In the genomic region with DNA sequence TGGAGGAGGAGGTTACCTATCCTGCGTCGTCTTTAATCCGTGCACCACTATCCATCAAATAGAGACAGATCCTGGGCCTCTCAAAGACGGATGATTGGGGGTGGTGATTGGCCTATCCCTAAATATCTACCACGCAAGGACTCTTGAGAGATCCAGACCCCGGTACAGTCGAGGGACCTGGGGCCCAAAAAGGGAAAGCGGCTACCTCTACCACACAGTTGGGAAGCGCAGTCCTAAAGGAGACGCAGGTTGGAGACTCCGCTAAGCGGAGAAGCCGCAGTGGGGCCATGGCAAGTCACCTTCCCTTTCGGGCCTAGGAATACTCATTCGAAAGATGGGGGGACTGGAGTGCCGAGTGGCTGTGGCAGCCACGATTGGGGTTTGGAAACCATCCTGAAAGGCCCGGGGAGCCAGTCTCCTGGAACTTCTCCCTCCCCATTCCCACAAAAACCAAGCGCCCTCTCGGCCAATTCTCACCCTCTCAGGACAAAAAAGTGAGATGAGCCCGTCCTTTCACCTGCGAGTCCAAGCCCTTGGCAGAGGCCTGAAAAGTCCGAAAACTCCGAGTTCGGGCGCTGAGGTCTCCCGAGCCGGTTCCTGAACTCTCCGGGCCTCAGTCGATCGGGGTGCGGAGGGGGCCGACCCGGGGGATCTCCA, we compare ENCODE assay signal across 1 cellular context.
TF ChIP-seq lines count a peak whose summit lies in the region.

No MANE protein-coding gene starts in this region.

TF ChIP-seq in H1, 55 proteins besides CTCF, POLR2A, EP300 and RAD21:
- TF ChIP-seq SP1 (IDR thresholded peaks at IDR 0.05; ENCODE audit: low read depth, low read length), result no peak
- peak; percentile 39 for TF ChIP-seq KDM4A (IDR thresholded peaks at IDR 0.05; ENCODE audit: low read depth, low read length, severe bottlenecking)
- 0 out of 2 replicates have a peak, but pooled peaks have one; percentile 18 for TF ChIP-seq BACH1 (IDR thresholded peaks at IDR 0.05; ENCODE audit: low read length)
- no peak for TF ChIP-seq PHF8 (conservative IDR thresholded peaks at IDR 0.05; ENCODE audit: low read depth, low read length)
- no peak for TF ChIP-seq BRCA1 (IDR thresholded peaks at IDR 0.05; ENCODE audit: low read depth, low read length)
- peak; percentile 77 for TF ChIP-seq EZH2 (IDR thresholded peaks at IDR 0.05; ENCODE audit: low read depth, low read length, severe bottlenecking)
- TF ChIP-seq CREB1 (IDR thresholded peaks at IDR 0.05), result no peak
- TF ChIP-seq, protein P1, sequence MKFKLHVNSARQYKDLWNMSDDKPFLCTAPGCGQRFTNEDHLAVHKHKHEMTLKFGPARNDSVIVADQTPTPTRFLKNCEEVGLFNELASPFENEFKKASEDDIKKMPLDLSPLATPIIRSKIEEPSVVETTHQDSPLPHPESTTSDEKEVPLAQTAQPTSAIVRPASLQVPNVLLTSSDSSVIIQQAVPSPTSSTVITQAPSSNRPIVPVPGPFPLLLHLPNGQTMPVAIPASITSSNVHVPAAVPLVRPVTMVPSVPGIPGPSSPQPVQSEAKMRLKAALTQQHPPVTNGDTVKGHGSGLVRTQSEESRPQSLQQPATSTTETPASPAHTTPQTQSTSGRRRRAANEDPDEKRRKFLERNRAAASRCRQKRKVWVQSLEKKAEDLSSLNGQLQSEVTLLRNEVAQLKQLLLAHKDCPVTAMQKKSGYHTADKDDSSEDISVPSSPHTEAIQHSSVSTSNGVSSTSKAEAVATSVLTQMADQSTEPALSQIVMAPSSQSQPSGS (IDR thresholded peaks at IDR 0.05; ENCODE audit: low read length), result no peak
- peak; percentile 80 for TF ChIP-seq CTBP2 (IDR thresholded peaks at IDR 0.05; ENCODE audit: borderline replicate concordance, insufficient read depth, insufficient read length, low read length)
- no peak for TF ChIP-seq TBP (IDR thresholded peaks at IDR 0.05; ENCODE audit: low read depth, low read length)
- peak; percentile 65 for TF ChIP-seq SUZ12 (IDR thresholded peaks at IDR 0.05; ENCODE audit: low read length)
- TF ChIP-seq, protein P2, sequence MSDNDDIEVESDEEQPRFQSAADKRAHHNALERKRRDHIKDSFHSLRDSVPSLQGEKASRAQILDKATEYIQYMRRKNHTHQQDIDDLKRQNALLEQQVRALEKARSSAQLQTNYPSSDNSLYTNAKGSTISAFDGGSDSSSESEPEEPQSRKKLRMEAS (IDR thresholded peaks at IDR 0.05), result no peak
- no peak for TF ChIP-seq MAFK (IDR thresholded peaks at IDR 0.05; ENCODE audit: low read depth, low read length)
